22 cellular contexts compared by ENCODE assay signal in the genomic region with DNA sequence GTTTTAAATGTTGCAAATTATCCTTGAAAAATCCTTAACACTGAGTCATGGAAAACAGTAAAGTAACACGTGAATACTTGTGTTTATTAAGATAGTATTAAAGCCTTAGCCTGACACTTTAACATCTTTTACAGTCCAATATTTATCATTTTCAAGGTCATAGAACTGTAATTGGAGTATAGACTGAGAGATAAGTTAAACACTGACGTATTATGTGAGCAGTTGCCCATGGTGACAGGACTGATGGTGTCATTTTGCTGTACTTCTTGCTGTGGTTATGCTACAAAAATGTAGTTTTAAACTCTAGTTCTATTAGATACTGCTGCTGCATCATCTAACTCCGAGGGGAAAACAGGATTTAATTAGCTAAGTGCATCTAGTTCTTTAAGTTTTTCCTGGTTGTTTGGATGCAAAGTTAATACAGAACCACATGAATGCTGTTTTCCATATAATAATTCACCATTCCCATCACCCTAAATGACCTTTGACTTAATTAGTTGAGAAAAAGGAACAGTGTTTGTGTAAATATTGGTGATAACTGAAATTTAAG. TPM values are rescaled to one million over a fixed set of nuclear protein-coding genes. Genes with fewer than 3 reads are reported as not detected.
"Had no signal": no experiment of that assay in that cellular context is flagged by ENCODE, and none has a peak within 500 bp of the region (broad histone marks: within the 10 kb centered on the region; RNA-seq: fewer than 3 reads in every experiment).

No MANE protein-coding gene starts in this region.

- ATAC-seq: activated CD8-positive, alpha-beta T cell treated with anti-CD3 and anti-CD28 coated beads, Interleukin-2, amount 10 ng/mL, durations not matched to agents 7 days and 5 days; WTC11 had no signal

- H3K36me3 ChIP-seq: adrenal gland, ascending aorta had no signal

- H3K27me3 ChIP-seq: adrenal gland, ascending aorta had no signal

- H3K4me3 ChIP-seq: adrenal gland, ascending aorta had no signal

- H3K27ac ChIP-seq: adrenal gland, ascending aorta had no signal

- H3K9me3 ChIP-seq: adrenal gland, ascending aorta had no signal

- DNase-seq: activated CD4-positive, alpha-beta T cell treated with anti-CD3 and anti-CD28 coated beads for 48 hours; activated CD4-positive, alpha-beta T cell treated with anti-CD3 and anti-CD28 coated beads, Interleukin-2, amount 50 U/mL, for 4 hours; activated CD4-positive, CD25-positive, alpha-beta regulatory T cell treated with anti-CD3 and anti-CD28 coated beads, Interleukin-2, amount 50 U/mL, for 72 hours; activated CD8-positive, alpha-beta memory T cell treated with anti-CD3 and anti-CD28 coated beads, Interleukin-2, amount 50 U/mL, for 48 hours; activated CD8-positive, alpha-beta T cell treated with anti-CD3 and anti-CD28 coated beads, Interleukin-2, amount 10 ng/mL, durations not matched to agents 7 days and 5 days; activated naive CD4-positive, alpha-beta T cell treated with anti-CD3 and anti-CD28 coated beads, Interleukin-2, amount 50 U/mL, for 16 hours; activated naive CD8-positive, alpha-beta T cell treated with anti-CD3 and anti-CD28 coated beads, Interleukin-2, amount 10 ng/mL, durations not matched to agents 7 days and 5 days; activated T-cell treated with anti-CD3 and anti-CD28 coated beads, Interleukin-2, amount 50 U/mL, for 1 hour; adrenal gland; NCI-H1048; NCI-H146; NCI-H187 treated with DMSO at 0.1 percent for 48 hours; NCI-H2107; NCI-H2171 treated with DMSO at 0.1 percent for 48 hours; NCI-H226; NCI-H526; NCI-H774; NK-92 treated with Interleukin-12 subunit alpha and Interleukin-12 subunit beta, amount 100 ng/mL, for 24 hours; OCI-M1; SHP77 treated with DMSO at 0.1 percent for 48 hours had no signal

- H3K4me1 ChIP-seq: adrenal gland, ascending aorta had no signal

RNA-seq across cellular contexts. Expression of gene SLC2A12, which starts 37.8 kb away (rescaled TPM):
- total RNA-seq: ascending aorta had no signal
